ENCODE assay signal across 10 cellular contexts in genomic region chr7:44184221-44184873, GRCh38.
A peak's percentile ranks its signal among the peaks of the same experiment; 100 is the strongest.
DNase-seq lines count a peak whose midpoint lies in the region; ATAC-seq and TF ChIP-seq lines count a peak whose summit lies in the region.
"Had no signal": no experiment of that assay in that cellular context is flagged by ENCODE, and none has a peak within 500 bp of the region (broad histone marks: within the 10 kb centered on the region; RNA-seq: fewer than 3 reads in every experiment).

No MANE protein-coding gene starts in this region.

- DNase-seq in foreskin fibroblast: peak; percentile 77 to 88
- DNase-seq in smooth muscle cell of the brain vasculature (ENCODE audit: low read depth, low spot score): peak; percentile 91
- no peak for DNase-seq in stimulated activated CD4-positive, alpha-beta T cell treated with anti-CD3 and anti-CD28 coated beads, Interleukin-4, amount 100 ng/mL, for 1 hour
- DNase-seq in cortex of kidney (lab: John Stamatoyannopoulos, UW): no peak
- DNase-seq: anterior cingulate cortex, lower lobe of right lung, NCI-H2171 had no signal

- H3K36me3 ChIP-seq in HEK293 (ENCODE audit: control insufficient read depth in 2 of 2, insufficient read depth in 1 of 2, low read length in 2 of 2): no peaks in the 10 kb centered on the region
- H3K36me3 ChIP-seq: lower lobe of right lung had no signal

- H3K4me1 ChIP-seq in HEK293 (ENCODE audit: control insufficient read depth, insufficient read depth, low read length): 0 out of 2 replicates have a peak, but pooled peaks cover 2% of the 10 kb centered on the region
- H3K4me1 ChIP-seq: lower lobe of right lung had no signal

- CTCF ChIA-PET in HEK293 (lab: Yijun Ruan, JAX): interaction anchor here (0.6 to 1.3 kb wide), 2 partner anchors 13 to 25 kb away, joined by 3 to 4 read pairs; no protein-coding TSS in a partner anchor

- H3K9me3 ChIP-seq in HEK293 (ENCODE audit: control insufficient read depth, insufficient read depth, low read depth, low read length): no peaks in the 10 kb centered on the region

- POLR2A ChIA-PET in HEK293 (lab: Yijun Ruan, JAX): no interaction called here

- ATAC-seq in SK-N-SH treated with all-trans-retinoic acid at 6 μM for 48 hours (peak; percentile 95), GM21723 (IDR thresholded peaks at IDR 0.05; ENCODE audit: unreplicated experiment) (no peak)
- ATAC-seq: lower lobe of right lung had no signal

- TF ChIP-seq CTCF in HEK293 (tag by site-specific recombination; IDR thresholded peaks at IDR 0.05) (no peak), foreskin fibroblast (IDR thresholded peaks at IDR 0.05; ENCODE audit: low read depth, low read length) (no peak)

- H3K4me3 ChIP-seq in HEK293 (ENCODE audit: low read depth, low read length) (no peak overlapping the region), foreskin fibroblast (ENCODE audit: low read depth in 1 of 2, low read length in 2 of 2) (no peak overlapping the region)
- H3K4me3 ChIP-seq: lower lobe of right lung had no signal

- H3K27ac ChIP-seq in HEK293 (ENCODE audit: extremely low read depth, low read depth, low read length): no peak overlapping the region
- H3K27ac ChIP-seq: lower lobe of right lung had no signal

TF ChIP-seq in HEK293, 187 proteins besides CTCF, POLR2A, EP300 and RAD21 (continues in another document):
- no peak for TF ChIP-seq ZFP37 (tag by site-specific recombination; IDR thresholded peaks at IDR 0.05)
- TF ChIP-seq AEBP2 (tag by site-specific recombination; IDR thresholded peaks at IDR 0.05; ENCODE audit: borderline replicate concordance): no peak
- peak; percentile 98 for TF ChIP-seq ZNF266 (tag by site-specific recombination; IDR thresholded peaks at IDR 0.05; ENCODE audit: low read depth)
- TF ChIP-seq ZNF426 (tag by site-specific recombination; IDR thresholded peaks at IDR 0.05): no peak
- TF ChIP-seq GLIS1 (tag by site-specific recombination; IDR thresholded peaks at IDR 0.05): peak; percentile 88
- TF ChIP-seq KLF8 (tag by site-specific recombination; IDR thresholded peaks at IDR 0.05): no peak
- no peak for TF ChIP-seq ZSCAN23 (tag by site-specific recombination; IDR thresholded peaks at IDR 0.05)
- no peak for TF ChIP-seq ZBTB7A (tag by site-specific recombination; IDR thresholded peaks at IDR 0.05; ENCODE audit: low read depth)
- no peak for TF ChIP-seq ZNF548 (tag by site-specific recombination; IDR thresholded peaks at IDR 0.05)
- no peak for TF ChIP-seq ZNF391 (tag by site-specific recombination; IDR thresholded peaks at IDR 0.05; ENCODE audit: borderline replicate concordance, low read depth)
- no peak for TF ChIP-seq KLF1 (tag by site-specific recombination; IDR thresholded peaks at IDR 0.05)
- no peak for TF ChIP-seq ZNF571 (tag by site-specific recombination; IDR thresholded peaks at IDR 0.05)

TF ChIP-seq in SK-N-SH treated with all-trans-retinoic acid at 6 μM for 48 hours, 23 proteins besides CTCF, POLR2A, EP300 and RAD21:
- no peak for TF ChIP-seq CREB5 (CRISPR knock-in tag; IDR thresholded peaks at IDR 0.05; ENCODE audit: low read depth)
- no peak for TF ChIP-seq BACH2 (CRISPR knock-in tag; IDR thresholded peaks at IDR 0.05; ENCODE audit: borderline replicate concordance)
- no peak for TF ChIP-seq TCF4 (CRISPR knock-in tag; IDR thresholded peaks at IDR 0.05; ENCODE audit: borderline replicate concordance)
- TF ChIP-seq CSRNP3 (CRISPR knock-in tag; IDR thresholded peaks at IDR 0.05): no peak
- TF ChIP-seq ZNF565 (CRISPR knock-in tag; conservative IDR thresholded peaks at IDR 0.05; ENCODE audit: low read depth): no peak
- TF ChIP-seq PPARA (CRISPR knock-in tag; IDR thresholded peaks at IDR 0.05; ENCODE audit: borderline replicate concordance): no peak
- no peak for TF ChIP-seq ZFP3 (CRISPR knock-in tag; IDR thresholded peaks at IDR 0.05)
- no peak for TF ChIP-seq CSDC2 (CRISPR knock-in tag; IDR thresholded peaks at IDR 0.05)
- no peak for TF ChIP-seq PATZ1 (CRISPR knock-in tag; IDR thresholded peaks at IDR 0.05; ENCODE audit: borderline replicate concordance)
- TF ChIP-seq ZNF8 (CRISPR knock-in tag; IDR thresholded peaks at IDR 0.05): no peak
- TF ChIP-seq OSR1 (CRISPR knock-in tag; IDR thresholded peaks at IDR 0.05): no peak
- no peak for TF ChIP-seq SNAI2 (CRISPR knock-in tag; IDR thresholded peaks at IDR 0.05)

Comparison
In these comparisons a context has a peak if more than half of its experiments do, and no peak if none do; other contexts are left out.
1. DNase-seq: peak in foreskin fibroblast (2 of 2) and smooth muscle cell of the brain vasculature (single experiment); none in stimulated activated CD4-positive, alpha-beta T cell treated with anti-CD3 and anti-CD28 coated beads, Interleukin-4, amount 100 ng/mL, for 1 hour (single experiment) and cortex of kidney (single experiment).